1 cellular context compared by ENCODE assay signal in genomic region chr9:129335456-129336129, GRCh38.
TF ChIP-seq lines count a peak whose summit lies in the region.

No MANE protein-coding gene starts in this region.

TF ChIP-seq in liver, 16 proteins besides CTCF, POLR2A, EP300 and RAD21 (continued from another document):
- TF ChIP-seq REST (IDR thresholded peaks at IDR 0.05) (no peak), RXRA (IDR thresholded peaks at IDR 0.05) (no peak), EGR1 (IDR thresholded peaks at IDR 0.05; ENCODE audit: low read depth in 2 of 2) (no peak), YY1 (IDR thresholded peaks at IDR 0.05) (no peak), TAF1 (conservative IDR thresholded peaks at IDR 0.05) (no peak), GABPA (IDR thresholded peaks at IDR 0.05 in 1 of 2, conservative IDR thresholded peaks at IDR 0.05 in 1 of 2) (no peak), FOXA1 (IDR thresholded peaks at IDR 0.05) (no peak)
- TF ChIP-seq, protein P1, sequence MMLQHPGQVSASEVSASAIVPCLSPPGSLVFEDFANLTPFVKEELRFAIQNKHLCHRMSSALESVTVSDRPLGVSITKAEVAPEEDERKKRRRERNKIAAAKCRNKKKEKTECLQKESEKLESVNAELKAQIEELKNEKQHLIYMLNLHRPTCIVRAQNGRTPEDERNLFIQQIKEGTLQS (IDR thresholded peaks at IDR 0.05), result no peak
